ENCODE assay signal across 24 cellular contexts in the genomic region with DNA sequence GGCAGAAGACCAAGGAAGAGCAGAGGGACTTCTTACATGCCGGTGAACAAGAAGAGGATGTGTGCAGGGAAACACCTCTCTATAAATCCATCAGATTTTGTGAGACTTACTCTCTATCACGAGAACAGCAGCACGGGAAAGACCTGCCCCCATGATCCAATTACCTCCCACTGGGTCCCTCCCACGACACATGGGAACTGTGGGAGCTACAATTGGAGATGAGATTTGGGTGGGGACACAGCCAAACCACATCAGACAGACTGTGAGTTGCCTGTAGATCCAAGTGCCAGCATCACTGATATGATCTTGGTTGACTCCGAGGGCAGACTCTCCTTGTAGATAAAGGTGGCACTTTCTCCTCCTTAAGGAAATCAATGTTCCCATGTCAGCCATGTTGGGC.
"Had no signal": no experiment of that assay in that cellular context is flagged by ENCODE, and none has a peak within 500 bp of the region (broad histone marks: within the 10 kb centered on the region; RNA-seq: fewer than 3 reads in every experiment).

No MANE protein-coding gene starts in this region.

- H3K9me3 ChIP-seq: colonic mucosa, pancreas, stomach, thoracic aorta, transverse colon had no signal

- H3K4me1 ChIP-seq: colonic mucosa, pancreas, stomach had no signal

- H3K36me3 ChIP-seq: colonic mucosa, pancreas, stomach, thoracic aorta, transverse colon had no signal

- H3K36me3 Mint-ChIP-seq: stimulated activated naive B cell treated with anti-CD40 and anti-IgM and Interleukin-4, amounts not matched to agents 10 μg/mL and 1 μg/mL and 100 μg/mL, for 72 hours had no signal

- H3K27me3 ChIP-seq: colonic mucosa, pancreas, stomach, transverse colon had no signal

- H3K27ac Mint-ChIP-seq: progenitor cell of endocrine pancreas had no signal

- H3K4me3 Mint-ChIP-seq: naive thymus-derived CD4-positive, alpha-beta T cell; stimulated activated naive B cell treated with anti-CD40 and anti-IgM and Interleukin-4, amounts not matched to agents 10 μg/mL and 1 μg/mL and 100 μg/mL, for 72 hours had no signal

- DNase-seq: cerebellar nuclear complex; colonic mucosa; dermis blood vessel endothelial cell; foreskin melanocyte; head of caudate nucleus; kidney; left cardiac atrium; left ventricle myocardium superior; naive thymus-derived CD4-positive, alpha-beta T cell; occipital lobe; pancreas; right cardiac atrium; stimulated activated CD4-positive, alpha-beta T cell treated with anti-CD3 and anti-CD28 coated beads, Interleukin-15, amount 100 ng/mL, for 24 hours; stimulated activated CD4-positive, alpha-beta T cell treated with anti-CD3 and anti-CD28 coated beads, Interleukin-1b, Interleukin-23, amount 100 ng/mL, for 48 hours; stimulated activated CD4-positive, alpha-beta T cell treated with anti-CD3 and anti-CD28 coated beads, Interleukin-4, amount 100 ng/mL, for 24 hours; stimulated activated naive B cell treated with anti-CD40 and anti-IgM and Interleukin-4, amounts not matched to agents 10 μg/mL and 1 μg/mL and 100 μg/mL, for 72 hours; stomach; substantia nigra; transverse colon had no signal

- ATAC-seq: left cardiac atrium; left ventricle myocardium superior; naive thymus-derived CD4-positive, alpha-beta T cell; pancreas; right cardiac atrium; stimulated activated naive B cell treated with anti-CD40 and anti-IgM and Interleukin-4, amounts not matched to agents 10 μg/mL and 1 μg/mL and 100 μg/mL, for 72 hours had no signal

- H3K4me3 ChIP-seq: colonic mucosa, hepatocyte, lung, pancreas, smooth muscle cell, stomach, thoracic aorta, transverse colon had no signal

- H3K4me2 ChIP-seq: hepatocyte, smooth muscle cell had no signal

- H3K27ac ChIP-seq: colonic mucosa, hepatocyte, pancreas, stomach, thoracic aorta, transverse colon had no signal

- H3K79me2 ChIP-seq: hepatocyte had no signal

- H3K27me3 Mint-ChIP-seq: stimulated activated naive B cell treated with anti-CD40 and anti-IgM and Interleukin-4, amounts not matched to agents 10 μg/mL and 1 μg/mL and 100 μg/mL, for 72 hours had no signal
